Comparison of ENCODE assay signal across 8 cellular contexts in genomic region chr12:14884458-14884878, GRCh38. TPM values are rescaled to one million over a fixed set of nuclear protein-coding genes. Genes with fewer than 3 reads are reported as not detected.
DNase-seq lines count a peak whose midpoint lies in the region; ATAC-seq and TF ChIP-seq lines count a peak whose summit lies in the region.

No MANE protein-coding gene starts in this region.

- H3K9me3 ChIP-seq in esophagus muscularis mucosa, result no peaks in the 10 kb centered on the region

- H3K36me3 ChIP-seq in ACC112 (ENCODE audit: insufficient read depth, low read length), result no peaks in the 10 kb centered on the region
- peaks cover 10 to 19% (median 14%) of the 10 kb centered on the region in 4 donors for H3K36me3 ChIP-seq in esophagus muscularis mucosa

- ATAC-seq in GM18520 (IDR thresholded peaks at IDR 0.05; ENCODE audit: unreplicated experiment), result peak; percentile 95
- peak; percentile 99 for ATAC-seq in HG03097 (IDR thresholded peaks at IDR 0.05; ENCODE audit: low FRiP score, unreplicated experiment)
- peak; percentile 73 for ATAC-seq in omental fat pad (ENCODE audit: low FRiP score)

- H3K27ac ChIP-seq in ACC112 (ENCODE audit: low read depth, low read length), result peak overlapping the region; percentile 23; the same call in 1 of the 2 replicates
- H3K27ac ChIP-seq in esophagus muscularis mucosa (replicated peaks in 1 of 4), result peak overlapping the region; percentile 81 to 87 (median 86)
- no peak overlapping the region for H3K27ac ChIP-seq in substantia nigra (ENCODE audit: low read depth, low read length, poor library complexity, severe bottlenecking)

- TF ChIP-seq POLR2A in esophagus muscularis mucosa (IDR thresholded peaks at IDR 0.05; ENCODE audit: low read depth), result no peak

- H2AFZ ChIP-seq in ACC112 (ENCODE audit: low read length, unreplicated experiment), result no peak overlapping the region

- intact Hi-C loops in esophagus muscularis mucosa (cut with DNase I), result no loop called here

- no peak for TF ChIP-seq CTCF in esophagus muscularis mucosa (IDR thresholded peaks at IDR 0.05)
- TF ChIP-seq CTCF in omental fat pad (IDR thresholded peaks at IDR 0.05), result no peak

- DNase-seq in NCI-H524 treated with DMSO at 0.1 percent for 48 hours (lab: John Stamatoyannopoulos, UW), result peak; percentile 78
- DNase-seq in activated CD8-positive, alpha-beta memory T cell treated with anti-CD3 and anti-CD28 coated beads, Interleukin-2, amount 50 U/mL, for 24 hours (ENCODE audit: extremely low read depth), result peak; percentile 49
- peak; percentile 97 for DNase-seq in esophagus muscularis mucosa (ENCODE audit: extremely low spot score)
- DNase-seq in omental fat pad (ENCODE audit: low spot score), result peak; percentile 82
- peak in 41 of 49 donors; percentile 8 to 93 (median 52) for DNase-seq in substantia nigra (lab: John Stamatoyannopoulos, UW)

- H3K4me3 ChIP-seq in ACC112 (ENCODE audit: low read depth, low read length), result peak overlapping the region; percentile 58
- peak overlapping the region; percentile 49 to 63 (median 60) for H3K4me3 ChIP-seq in esophagus muscularis mucosa

- H3K27me3 ChIP-seq in ACC112 (ENCODE audit: insufficient read depth, low read length), result no peaks in the 10 kb centered on the region
- no peaks in the 10 kb centered on the region for H3K27me3 ChIP-seq in esophagus muscularis mucosa

- WGBS in esophagus muscularis mucosa, result 0% methylated on average over 5 of the region's 5 CpGs

- no peaks in the 10 kb centered on the region for H3K79me2 ChIP-seq in ACC112 (ENCODE audit: control insufficient read depth, insufficient read depth, low read length, unreplicated experiment)

- no peak for TF ChIP-seq EP300 in esophagus muscularis mucosa (IDR thresholded peaks at IDR 0.05)

- H3K4me1 ChIP-seq in ACC112 (ENCODE audit: control insufficient read depth, insufficient read depth, low read length, unreplicated experiment), result peaks cover 12% of the 10 kb centered on the region
- peaks cover 16 to 46% (median 35%) of the 10 kb centered on the region in 4 donors for H3K4me1 ChIP-seq in esophagus muscularis mucosa

RNA-seq across cellular contexts. Expression of gene MGP, which starts 1.2 kb away (rescaled TPM):
- total RNA-seq in esophagus muscularis mucosa, result 100 to 1,000 TPM; 604 to 929 (median 711) TPM
- 100 to 1,000 TPM; 317 to 851 (median 829) TPM for total RNA-seq in omental fat pad

RNA-seq across cellular contexts. Expression of gene ART4, which starts 41.1 kb away (rescaled TPM):
- total RNA-seq in esophagus muscularis mucosa, result 1 to 10 TPM in 3 of 4 donors, under 1 TPM in 1; 0.83 to 2.7 (median 1.9) TPM
- 1 to 10 TPM; 1.9 to 6.2 (median 4.3) TPM for total RNA-seq in omental fat pad

RNA-seq across cellular contexts. Expression of gene ERP27, which starts 53.9 kb away (rescaled TPM):
- total RNA-seq in esophagus muscularis mucosa (1 to 10 TPM in 1 of 4 donors, under 1 TPM in 2, not detected in 1; 0.33 to 1.0 (median 0.58) TPM), omental fat pad (under 1 TPM in 2 of 4 donors, not detected in 2; 0.56 to 0.60 TPM)
